ENCODE assay signal across 8 cellular contexts in genomic region chr13:37059848-37060192, GRCh38. TPM values are rescaled to one million over a fixed set of nuclear protein-coding genes. Genes with fewer than 3 reads are reported as not detected.
DNase-seq lines count a peak whose midpoint lies in the region; ATAC-seq lines count a peak whose summit lies in the region.

No MANE protein-coding gene starts in this region.

- no peaks in the 10 kb centered on the region for H3K27me3 Mint-ChIP-seq in activated T-cell treated with anti-CD3 and anti-CD28 coated beads, Interleukin-2, amount 50 U/mL, for 24 hours
- H3K27me3 Mint-ChIP-seq in central memory CD8-positive, alpha-beta T cell = peaks cover 9% of the 10 kb centered on the region
- H3K27me3 Mint-ChIP-seq in natural killer cell treated with Interleukin-12 subunit alpha and Interleukin-12 subunit beta and Interleukin-15 and Interleukin-18, amount 100 ng/mL, for 72 hours = peaks cover 12 to 14% of the 10 kb centered on the region in 2 donors

- DNase-seq in activated T-cell treated with anti-CD3 and anti-CD28 coated beads, Interleukin-2, amount 50 U/mL, for 24 hours = no peak
- DNase-seq in activated T-cell treated with anti-CD3 and anti-CD28 coated beads for 4 hours = no peak
- no peak for DNase-seq in central memory CD8-positive, alpha-beta T cell (ENCODE audit: low spot score in 2 of 2)
- DNase-seq in natural killer cell treated with Interleukin-12 subunit alpha and Interleukin-12 subunit beta and Interleukin-15 and Interleukin-18, amount 100 ng/mL, for 72 hours (ENCODE audit: low spot score) = no peak
- no peak for DNase-seq in COR-L47 (lab: John Stamatoyannopoulos, UW)
- no peak for DNase-seq in cerebellum (ENCODE audit: low spot score)
- DNase-seq in stimulated activated CD4-positive, alpha-beta T cell treated with anti-CD3 and anti-CD28 coated beads, Interleukin-4, amount 100 ng/mL, for 24 hours = no peak

- peaks cover 34% of the 10 kb centered on the region for H3K36me3 Mint-ChIP-seq in activated T-cell treated with anti-CD3 and anti-CD28 coated beads, Interleukin-2, amount 50 U/mL, for 24 hours (ENCODE audit: low read depth)
- peaks cover 15% of the 10 kb centered on the region for H3K36me3 Mint-ChIP-seq in central memory CD8-positive, alpha-beta T cell (ENCODE audit: insufficient read depth)
- no peaks in the 10 kb centered on the region for H3K36me3 Mint-ChIP-seq in natural killer cell treated with Interleukin-12 subunit alpha and Interleukin-12 subunit beta and Interleukin-15 and Interleukin-18, amount 100 ng/mL, for 72 hours

- H3K4me1 Mint-ChIP-seq in activated T-cell treated with anti-CD3 and anti-CD28 coated beads, Interleukin-2, amount 50 U/mL, for 24 hours (ENCODE audit: low read depth) = peaks cover 31% of the 10 kb centered on the region
- peaks cover 32% of the 10 kb centered on the region for H3K4me1 Mint-ChIP-seq in central memory CD8-positive, alpha-beta T cell
- peaks cover 17 to 26% of the 10 kb centered on the region in 2 donors for H3K4me1 Mint-ChIP-seq in natural killer cell treated with Interleukin-12 subunit alpha and Interleukin-12 subunit beta and Interleukin-15 and Interleukin-18, amount 100 ng/mL, for 72 hours (ENCODE audit: low read depth in 2 of 2)

- peak; percentile 23 for ATAC-seq in HG03460 (IDR thresholded peaks at IDR 0.05; ENCODE audit: unreplicated experiment)
- peak; percentile 16 for ATAC-seq in central memory CD8-positive, alpha-beta T cell (replicated peaks; ENCODE audit: extremely low read depth, poor library complexity, severe bottlenecking)
- no peak for ATAC-seq in natural killer cell treated with Interleukin-12 subunit alpha and Interleukin-12 subunit beta and Interleukin-15 and Interleukin-18, amount 100 ng/mL, for 72 hours

- no peaks in the 10 kb centered on the region for H3K9me3 Mint-ChIP-seq in activated T-cell treated with anti-CD3 and anti-CD28 coated beads, Interleukin-2, amount 50 U/mL, for 24 hours
- H3K9me3 Mint-ChIP-seq in central memory CD8-positive, alpha-beta T cell = no peaks in the 10 kb centered on the region
- H3K9me3 Mint-ChIP-seq in natural killer cell treated with Interleukin-12 subunit alpha and Interleukin-12 subunit beta and Interleukin-15 and Interleukin-18, amount 100 ng/mL, for 72 hours = no peaks in the 10 kb centered on the region

- peak overlapping the region; percentile 95 for H3K27ac Mint-ChIP-seq in activated T-cell treated with anti-CD3 and anti-CD28 coated beads, Interleukin-2, amount 50 U/mL, for 24 hours
- peak overlapping the region; percentile 95 for H3K27ac Mint-ChIP-seq in central memory CD8-positive, alpha-beta T cell (ENCODE audit: low read depth)
- H3K27ac Mint-ChIP-seq in natural killer cell treated with Interleukin-12 subunit alpha and Interleukin-12 subunit beta and Interleukin-15 and Interleukin-18, amount 100 ng/mL, for 72 hours = peak overlapping the region; percentile 85 to 97

- peak overlapping the region; percentile 91 for H3K4me3 Mint-ChIP-seq in activated T-cell treated with anti-CD3 and anti-CD28 coated beads, Interleukin-2, amount 50 U/mL, for 24 hours
- peak overlapping the region; percentile 91 for H3K4me3 Mint-ChIP-seq in central memory CD8-positive, alpha-beta T cell
- peak overlapping the region; percentile 93 for H3K4me3 Mint-ChIP-seq in natural killer cell treated with Interleukin-12 subunit alpha and Interleukin-12 subunit beta and Interleukin-15 and Interleukin-18, amount 100 ng/mL, for 72 hours

RNA-seq across cellular contexts. Expression of gene SUPT20H, which starts 0.3 kb away (rescaled TPM):
- total RNA-seq in natural killer cell treated with Interleukin-12 subunit alpha and Interleukin-12 subunit beta and Interleukin-15 and Interleukin-18, amount 100 ng/mL, for 72 hours = 10 to 100 TPM; 66.6 to 83.9 TPM
- 124 TPM for total RNA-seq in cerebellum

RNA-seq across cellular contexts. Expression of gene CSNK1A1L, which starts 45.6 kb away (rescaled TPM):
- not detected for total RNA-seq in natural killer cell treated with Interleukin-12 subunit alpha and Interleukin-12 subunit beta and Interleukin-15 and Interleukin-18, amount 100 ng/mL, for 72 hours
- not detected for total RNA-seq in cerebellum

RNA-seq across cellular contexts. Expression of gene EXOSC8, which starts 59.2 kb away (rescaled TPM):
- 10 to 100 TPM; 80.0 to 85.6 TPM for total RNA-seq in natural killer cell treated with Interleukin-12 subunit alpha and Interleukin-12 subunit beta and Interleukin-15 and Interleukin-18, amount 100 ng/mL, for 72 hours
- total RNA-seq in cerebellum = 26.5 TPM

Comparison
In these comparisons a context has a peak if more than half of its experiments do, and no peak if none do; other contexts are left out.
1. ATAC-seq: peak in HG03460 (single experiment) and central memory CD8-positive, alpha-beta T cell (single experiment); none in natural killer cell treated with Interleukin-12 subunit alpha and Interleukin-12 subunit beta and Interleukin-15 and Interleukin-18, amount 100 ng/mL, for 72 hours (0 of 2).
2. Peak in every context shown above with its lines, with median percentiles within 50 percentile points of each other: H3K27ac Mint-ChIP-seq and H3K4me3 Mint-ChIP-seq.